Comparison of ENCODE assay signal across 24 cellular contexts in genomic region chr20:35731469-35731788, GRCh38. TPM values are rescaled to one million over a fixed set of nuclear protein-coding genes. Genes with fewer than 3 reads are reported as not detected.
DNase-seq lines count a peak whose midpoint lies in the region; ATAC-seq and TF ChIP-seq lines count a peak whose summit lies in the region.
"Had no signal": no experiment of that assay in that cellular context is flagged by ENCODE, and none has a peak within 500 bp of the region (broad histone marks: within the 10 kb centered on the region; RNA-seq: fewer than 3 reads in every experiment).

No MANE protein-coding gene starts in this region.

- TF ChIP-seq POLR2A in NB4 (IDR thresholded peaks at IDR 0.05; ENCODE audit: extremely low read depth, insufficient read length): no peak

- TF ChIP-seq CTCF in NB4 (IDR thresholded peaks at IDR 0.05; ENCODE audit: low read depth, low read length) (no peak), endodermal cell (conservative IDR thresholded peaks at IDR 0.05) (no peak)

- DNase-seq in activated naive CD4-positive, alpha-beta T cell treated with anti-CD3 and anti-CD28 coated beads, Interleukin-2, amount 10 ng/mL, durations not matched to agents 7 days and 5 days: no peak
- DNase-seq in NB4 (ENCODE audit: low read depth): no peak
- DNase-seq in endodermal cell: no peak
- no peak for DNase-seq in stimulated activated effector memory CD8-positive, alpha-beta T cell treated with anti-CD3 and anti-CD28 coated beads, Interleukin-12 subunit alpha, Interleukin-12 subunit beta, amount 100 ng/mL, for 72 hours (ENCODE audit: low spot score in 2 of 2)
- DNase-seq in AG08396 (ENCODE audit: low spot score): no peak
- DNase-seq in NK-92 (lab: John Stamatoyannopoulos, UW; ENCODE audit: unreplicated experiment): no peak
- DNase-seq in activated CD8-positive, alpha-beta memory T cell treated with anti-CD3 and anti-CD28 coated beads, Interleukin-2, amount 50 U/mL, for 4 hours: no peak
- DNase-seq: activated CD4-positive, alpha-beta T cell treated with anti-CD3 and anti-CD28 coated beads, Interleukin-2, amount 10 ng/mL, durations not matched to agents 7 days and 5 days; activated effector memory CD4-positive, alpha-beta T cell treated with Interleukin-2 at 50 U/mL for 16 hours; adrenal gland; effector memory CD4-positive, alpha-beta T cell; IMR-90; left ventricle myocardium superior; midbrain; NCI-H1417; NCI-H2081 treated with DMSO at 0.1 percent for 48 hours; NCI-H345; NCI-H748 treated with DMSO at 0.1 percent for 48 hours; trophoblast cell had no signal

- H3K9me3 Mint-ChIP-seq in activated naive CD4-positive, alpha-beta T cell treated with anti-CD3 and anti-CD28 coated beads, Interleukin-2, amount 50 U/mL, for 24 hours: no peaks in the 10 kb centered on the region
- no peaks in the 10 kb centered on the region for H3K9me3 Mint-ChIP-seq in activated naive CD4-positive, alpha-beta T cell treated with anti-CD3 and anti-CD28 coated beads, Interleukin-2, amount 10 ng/mL, durations not matched to agents 7 days and 5 days
- no peaks in the 10 kb centered on the region for H3K9me3 Mint-ChIP-seq in endodermal cell
- no peaks in the 10 kb centered on the region for H3K9me3 Mint-ChIP-seq in stimulated activated effector memory CD8-positive, alpha-beta T cell treated with anti-CD3 and anti-CD28 coated beads, Interleukin-12 subunit alpha, Interleukin-12 subunit beta, amount 100 ng/mL, for 72 hours
- H3K9me3 Mint-ChIP-seq: activated CD4-positive, alpha-beta T cell treated with anti-CD3 and anti-CD28 coated beads, Interleukin-2, amount 10 ng/mL, durations not matched to agents 7 days and 5 days had no signal

- CTCF ChIA-PET in activated naive CD4-positive, alpha-beta T cell treated with anti-CD3 and anti-CD28 coated beads, Interleukin-2, amount 10 ng/mL, durations not matched to agents 7 days and 5 days (lab: Charles Lee): interaction anchor here (1.3 to 1.8 kb wide), 2 partner anchors 8 to 12 kb away, joined by 3 to 10 read pairs; no protein-coding TSS in a partner anchor

- H3K36me3 Mint-ChIP-seq in activated naive CD4-positive, alpha-beta T cell treated with anti-CD3 and anti-CD28 coated beads, Interleukin-2, amount 50 U/mL, for 24 hours: peaks cover 20% of the 10 kb centered on the region
- H3K36me3 Mint-ChIP-seq in activated naive CD4-positive, alpha-beta T cell treated with anti-CD3 and anti-CD28 coated beads, Interleukin-2, amount 10 ng/mL, durations not matched to agents 7 days and 5 days: peaks cover 50% of the 10 kb centered on the region
- H3K36me3 Mint-ChIP-seq in endodermal cell (ENCODE audit: low read depth): peaks cover 79% of the 10 kb centered on the region
- H3K36me3 Mint-ChIP-seq in stimulated activated effector memory CD8-positive, alpha-beta T cell treated with anti-CD3 and anti-CD28 coated beads, Interleukin-12 subunit alpha, Interleukin-12 subunit beta, amount 100 ng/mL, for 72 hours: peaks cover 100% of the 10 kb centered on the region

- H3K4me3 ChIP-seq in NB4 (ENCODE audit: low read depth, low read length): peak overlapping the region; percentile 5
- H3K4me3 ChIP-seq in endodermal cell (ENCODE audit: low read length): peak overlapping the region; percentile 64
- H3K4me3 ChIP-seq: adrenal gland; BLaER1 treated with 17β-estradiol and CSF1 and Interleukin-3, amounts not matched to agents 10 nM and 100 nM had no signal

- no peaks in the 10 kb centered on the region for H3K9me3 ChIP-seq in endodermal cell (ENCODE audit: control insufficient read depth, low read length)
- H3K9me3 ChIP-seq: adrenal gland; BLaER1 treated with 17β-estradiol and CSF1 and Interleukin-3, amounts not matched to agents 10 nM and 100 nM had no signal

- no peaks in the 10 kb centered on the region for H3K27me3 Mint-ChIP-seq in activated naive CD4-positive, alpha-beta T cell treated with anti-CD3 and anti-CD28 coated beads, Interleukin-2, amount 50 U/mL, for 24 hours
- H3K27me3 Mint-ChIP-seq in activated naive CD4-positive, alpha-beta T cell treated with anti-CD3 and anti-CD28 coated beads, Interleukin-2, amount 10 ng/mL, durations not matched to agents 7 days and 5 days: no peaks in the 10 kb centered on the region
- H3K27me3 Mint-ChIP-seq in endodermal cell (ENCODE audit: insufficient read depth): no peaks in the 10 kb centered on the region
- H3K27me3 Mint-ChIP-seq: activated CD4-positive, alpha-beta T cell treated with anti-CD3 and anti-CD28 coated beads, Interleukin-2, amount 10 ng/mL, durations not matched to agents 7 days and 5 days had no signal

- no peak overlapping the region for H3K27ac Mint-ChIP-seq in activated naive CD4-positive, alpha-beta T cell treated with anti-CD3 and anti-CD28 coated beads, Interleukin-2, amount 50 U/mL, for 24 hours
- H3K27ac Mint-ChIP-seq in activated naive CD4-positive, alpha-beta T cell treated with anti-CD3 and anti-CD28 coated beads, Interleukin-2, amount 10 ng/mL, durations not matched to agents 7 days and 5 days: no peak overlapping the region
- H3K27ac Mint-ChIP-seq in endodermal cell: no peak overlapping the region
- H3K27ac Mint-ChIP-seq in stimulated activated effector memory CD8-positive, alpha-beta T cell treated with anti-CD3 and anti-CD28 coated beads, Interleukin-12 subunit alpha, Interleukin-12 subunit beta, amount 100 ng/mL, for 72 hours: no peak overlapping the region

- H3K9ac ChIP-seq in endodermal cell (ENCODE audit: extremely low read depth, low read length, poor library complexity, severe bottlenecking): no peak overlapping the region
- H3K9ac ChIP-seq: BLaER1 treated with 17β-estradiol and CSF1 and Interleukin-3, amounts not matched to agents 10 nM and 100 nM had no signal

- H3K27me3 ChIP-seq in endodermal cell (ENCODE audit: control insufficient read depth, insufficient read depth, low read length, poor library complexity, severe bottlenecking): no peaks in the 10 kb centered on the region
- H3K27me3 ChIP-seq: adrenal gland; BLaER1 treated with 17β-estradiol and CSF1 and Interleukin-3, amounts not matched to agents 10 nM and 100 nM had no signal

- WGBS in endodermal cell (ENCODE audit: insufficient coverage in 1 of 2, insufficient read length in 1 of 2), 2 experiments: 86% methylated on average over 2 of the region's 2 CpGs; no CpG with 5 or more reads in 1 of the 2 experiments

- peaks cover 65% of the 10 kb centered on the region for H3K4me1 Mint-ChIP-seq in activated naive CD4-positive, alpha-beta T cell treated with anti-CD3 and anti-CD28 coated beads, Interleukin-2, amount 50 U/mL, for 24 hours
- peaks cover 48% of the 10 kb centered on the region for H3K4me1 Mint-ChIP-seq in activated naive CD4-positive, alpha-beta T cell treated with anti-CD3 and anti-CD28 coated beads, Interleukin-2, amount 10 ng/mL, durations not matched to agents 7 days and 5 days
- H3K4me1 Mint-ChIP-seq in endodermal cell: peaks cover 23% of the 10 kb centered on the region
- peaks cover 47% of the 10 kb centered on the region for H3K4me1 Mint-ChIP-seq in stimulated activated effector memory CD8-positive, alpha-beta T cell treated with anti-CD3 and anti-CD28 coated beads, Interleukin-12 subunit alpha, Interleukin-12 subunit beta, amount 100 ng/mL, for 72 hours

- no peaks in the 10 kb centered on the region for H3K4me1 ChIP-seq in endodermal cell (ENCODE audit: control insufficient read depth, insufficient read depth, low read length)

- peak overlapping the region; percentile 58 for H3K4me3 Mint-ChIP-seq in activated naive CD4-positive, alpha-beta T cell treated with anti-CD3 and anti-CD28 coated beads, Interleukin-2, amount 50 U/mL, for 24 hours
- no peak overlapping the region for H3K4me3 Mint-ChIP-seq in activated naive CD4-positive, alpha-beta T cell treated with anti-CD3 and anti-CD28 coated beads, Interleukin-2, amount 10 ng/mL, durations not matched to agents 7 days and 5 days
- peak overlapping the region; percentile 20 for H3K4me3 Mint-ChIP-seq in endodermal cell
- H3K4me3 Mint-ChIP-seq in stimulated activated effector memory CD8-positive, alpha-beta T cell treated with anti-CD3 and anti-CD28 coated beads, Interleukin-12 subunit alpha, Interleukin-12 subunit beta, amount 100 ng/mL, for 72 hours: peak overlapping the region; percentile 1
- H3K4me3 Mint-ChIP-seq: activated CD4-positive, alpha-beta T cell treated with anti-CD3 and anti-CD28 coated beads, Interleukin-2, amount 10 ng/mL, durations not matched to agents 7 days and 5 days had no signal

- H3K27ac ChIP-seq in endodermal cell (ENCODE audit: low read depth, low read length): no peak overlapping the region
- H3K27ac ChIP-seq: adrenal gland; BLaER1 treated with 17β-estradiol and CSF1 and Interleukin-3, amounts not matched to agents 10 nM and 100 nM; VCaP had no signal

- peaks cover 98% of the 10 kb centered on the region for H3K36me3 ChIP-seq in endodermal cell (ENCODE audit: control insufficient read depth, insufficient read depth, low read length)

- ATAC-seq in stimulated activated effector memory CD8-positive, alpha-beta T cell treated with anti-CD3 and anti-CD28 coated beads, Interleukin-12 subunit alpha, Interleukin-12 subunit beta, amount 100 ng/mL, for 72 hours: no peak
- ATAC-seq: esophagus mucosa, left ventricle myocardium superior, SK-N-SH treated with all-trans-retinoic acid at 6 μM for 48 hours had no signal

RNA-seq across cellular contexts. Expression of gene RBM39, which starts 10.6 kb away (rescaled TPM):
- 100 to 1,000 TPM; 276 to 332 TPM for total RNA-seq in endodermal cell
- 233 TPM for polyA plus RNA-seq in endodermal cell (2013, experiment 1 of 2)
- polyA plus RNA-seq in endodermal cell (2013, experiment 2 of 2): 202 TPM

RNA-seq across cellular contexts. Expression of gene ROMO1, which starts 32.2 kb away (rescaled TPM):
- 100 to 1,000 TPM; 194 to 243 TPM for total RNA-seq in endodermal cell
- 207 TPM for polyA plus RNA-seq in endodermal cell (2013, experiment 1 of 2)
- 196 TPM for polyA plus RNA-seq in endodermal cell (2013, experiment 2 of 2)

RNA-seq across cellular contexts. Expression of gene NFS1, which starts 32.3 kb away (rescaled TPM):
- 10 to 100 TPM; 17.0 to 30.9 TPM for total RNA-seq in endodermal cell
- 30.1 TPM for polyA plus RNA-seq in endodermal cell (2013, experiment 1 of 2)
- 21.7 TPM for polyA plus RNA-seq in endodermal cell (2013, experiment 2 of 2)

RNA-seq across cellular contexts. Expression of gene PHF20, which starts 40.4 kb away (rescaled TPM):
- total RNA-seq in endodermal cell: 10 to 100 TPM; 68.1 to 78.8 TPM
- 41.6 TPM for polyA plus RNA-seq in endodermal cell (2013, experiment 1 of 2)
- 45.6 TPM for polyA plus RNA-seq in endodermal cell (2013, experiment 2 of 2)
